In the genomic region with DNA sequence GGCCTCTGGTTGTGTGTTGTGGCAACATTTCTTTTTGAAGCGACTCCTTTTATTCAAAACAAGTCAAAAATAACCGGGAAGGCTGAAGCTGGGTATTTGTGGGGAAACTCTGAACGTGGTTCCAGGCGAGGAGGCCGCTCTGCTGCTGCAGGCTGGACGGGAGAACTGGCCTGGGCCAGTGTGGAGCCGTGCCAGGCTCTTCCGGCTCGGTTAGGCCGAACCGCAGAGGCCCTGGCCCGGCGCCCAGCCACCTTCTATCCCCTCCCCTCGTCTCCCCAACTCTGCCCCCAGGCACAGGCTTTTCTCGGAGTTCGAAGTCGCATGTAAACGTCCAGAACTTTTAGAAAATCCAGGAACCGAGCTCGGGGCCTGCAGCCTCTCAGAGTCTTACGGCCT, we compare ENCODE assay signal across 10 cellular contexts. TPM values are rescaled to one million over a fixed set of nuclear protein-coding genes. Genes with fewer than 3 reads are reported as not detected.
DNase-seq lines count a peak whose midpoint lies in the region; ATAC-seq and TF ChIP-seq lines count a peak whose summit lies in the region.
"Had no signal": no experiment of that assay in that cellular context is flagged by ENCODE, and none has a peak within 500 bp of the region (broad histone marks: within the 10 kb centered on the region; RNA-seq: fewer than 3 reads in every experiment).

No MANE protein-coding gene starts in this region.

- peak overlapping the region; percentile 88 for H3K4me2 ChIP-seq in DOHH2 (ENCODE audit: low read length)
- peak overlapping the region; percentile 91 for H3K4me2 ChIP-seq in KMS-11

- TF ChIP-seq CTCF in DOHH2 (IDR thresholded peaks at IDR 0.05; ENCODE audit: low read depth, low read length, poor library complexity, severe bottlenecking) = no peak
- no peak for TF ChIP-seq CTCF in KMS-11 (conservative IDR thresholded peaks at IDR 0.05; ENCODE audit: low read depth, low read length)
- TF ChIP-seq CTCF in body of pancreas (IDR thresholded peaks at IDR 0.05) = no peak
- TF ChIP-seq CTCF in neural crest cell (conservative IDR thresholded peaks at IDR 0.05) = no peak
- no peak for TF ChIP-seq CTCF in testis (IDR thresholded peaks at IDR 0.05)

- H3K9me2 ChIP-seq in DOHH2 (replicated peaks; ENCODE audit: control insufficient read depth, low read length) = no peaks in the 10 kb centered on the region

- H3K27me3 Mint-ChIP-seq in neural crest cell (ENCODE audit: low read depth) = peaks cover 45% of the 10 kb centered on the region

- H3K27me3 ChIP-seq in DOHH2 (ENCODE audit: control insufficient read depth, low read length) (no peaks in the 10 kb centered on the region), KMS-11 (ENCODE audit: insufficient read depth, low read depth) (no peaks in the 10 kb centered on the region), body of pancreas (no peaks in the 10 kb centered on the region), testis (no peaks in the 10 kb centered on the region)

- ATAC-seq in body of pancreas (no peak), GM18520 (IDR thresholded peaks at IDR 0.05; ENCODE audit: unreplicated experiment) (no peak)

- H3K27ac Mint-ChIP-seq in neural crest cell (ENCODE audit: unreplicated experiment) = no peak overlapping the region

- TF ChIP-seq POLR2A in body of pancreas (IDR thresholded peaks at IDR 0.05) = no peak
- no peak for TF ChIP-seq POLR2A in testis (IDR thresholded peaks at IDR 0.05)

- DNase-seq in body of pancreas (peak in 2 of 4 donors; percentile 35 to 41), neural crest cell (ENCODE audit: low read depth, low spot score) (no peak), NCI-H748 (lab: John Stamatoyannopoulos, UW; ENCODE audit: unreplicated experiment) (no peak), testis (no peak), SK-N-DZ (ENCODE audit: low spot score) (no peak)
- DNase-seq: activated CD4-positive, CD25-positive, alpha-beta regulatory T cell; effector CD4-positive, alpha-beta T cell had no signal

- H2AFZ ChIP-seq in KMS-11 (ENCODE audit: low read depth) = no peak overlapping the region

- H3K36me3 Mint-ChIP-seq in neural crest cell (ENCODE audit: low read depth) = peaks cover 2% of the 10 kb centered on the region

- H3K36me3 ChIP-seq in DOHH2 (ENCODE audit: control insufficient read depth, low read length) (no peaks in the 10 kb centered on the region), KMS-11 (ENCODE audit: insufficient read depth) (no peaks in the 10 kb centered on the region), body of pancreas (replicated peaks in 1 of 2; ENCODE audit: insufficient read depth in 1 of 2, low read depth in 2 of 2) (no peaks in the 10 kb centered on the region), testis (ENCODE audit: low read depth, missing control alignments) (no peaks in the 10 kb centered on the region)

- peaks cover 43% of the 10 kb centered on the region for H3K4me1 Mint-ChIP-seq in neural crest cell

- H4K20me1 ChIP-seq in DOHH2 (ENCODE audit: control insufficient read depth, insufficient read depth, low read depth, low read length) = peaks cover 4% of the 10 kb centered on the region
- H4K20me1 ChIP-seq in KMS-11 (ENCODE audit: insufficient read depth) = peaks cover 3% of the 10 kb centered on the region; the same call in 1 of the 2 replicates

- intact Hi-C loops in body of pancreas (cut with DNase I) (no loop called here), testis (cut with DNase I; ENCODE audit: low total_unique reads) (no loop called here)

- peaks cover 20% of the 10 kb centered on the region for H3F3A ChIP-seq in DOHH2 (ENCODE audit: control insufficient read depth, insufficient read depth)

- H3K9me3 ChIP-seq in DOHH2 (ENCODE audit: control insufficient read depth, insufficient read depth, low read length) (no peaks in the 10 kb centered on the region), body of pancreas (no peaks in the 10 kb centered on the region), testis (no peaks in the 10 kb centered on the region)

- H3K4me1 ChIP-seq in DOHH2 (ENCODE audit: control insufficient read depth, low read length) (peaks cover 56% of the 10 kb centered on the region), KMS-11 (ENCODE audit: low read depth, poor library complexity, severe bottlenecking) (peaks cover 42% of the 10 kb centered on the region), body of pancreas (peaks cover 24% of the 10 kb centered on the region), testis (peaks cover 8% of the 10 kb centered on the region)

- peak overlapping the region; percentile 90 for H3K9ac ChIP-seq in KMS-11

- H3K4me3 ChIP-seq in DOHH2 (ENCODE audit: low read length) (peak overlapping the region; percentile 80), KMS-11 (IDR thresholded peaks at IDR 0.05; ENCODE audit: insufficient read depth, low read depth, low read length) (no peak overlapping the region), body of pancreas (no peak overlapping the region), testis (no peak overlapping the region)

- no peaks in the 10 kb centered on the region for H3K9me3 Mint-ChIP-seq in neural crest cell

- H3K79me2 ChIP-seq in DOHH2 (ENCODE audit: control insufficient read depth, low read length) (peaks cover 28% of the 10 kb centered on the region), KMS-11 (ENCODE audit: insufficient read depth, low read depth) (peaks cover 42% of the 10 kb centered on the region)

- peak overlapping the region; percentile 90 for H3K4me3 Mint-ChIP-seq in neural crest cell

- WGBS in body of pancreas, 2 donors = 23 to 37% methylated on average over 5 to 15 of the region's 21 CpGs
- WGBS in testis, 2 donors = 11 to 22% methylated on average over 6 to 21 of the region's 21 CpGs

- H3K27ac ChIP-seq in DOHH2 (ENCODE audit: low read depth, low read length) (peak overlapping the region; percentile 99), KMS-11 (peak overlapping the region; percentile 95), body of pancreas (peak overlapping the region in 3 of 4 donors; percentile 89 to 94 (median 90)), testis (no peak overlapping the region)

RNA-seq across cellular contexts. Expression of a gene that starts 2.4 kb away (rescaled TPM):
- total RNA-seq in body of pancreas (10 to 100 TPM; 13.2 to 23.6 TPM), neural crest cell (33.2 and 41.1 TPM in 2 replicates), testis (10 to 100 TPM; 46.8 to 69.6 TPM)
- 26.4 TPM for polyA plus RNA-seq in testis (ENCODE audit: insufficient read depth, low read depth, low replicate concordance)
- 54.9 and 65.2 TPM in 2 replicates for polyA plus RNA-seq in SK-N-DZ (2014; cell fraction: cytosol; rRNA removed)
- 40.2 and 73.5 TPM in 2 replicates for polyA plus RNA-seq in SK-N-DZ (2014; cell fraction: nucleus; rRNA removed)

Comparison
In these comparisons a context has a peak if more than half of its experiments do, and no peak if none do; other contexts are left out.
1. H3K27ac ChIP-seq: peak in DOHH2 (single experiment), KMS-11 (single experiment) and body of pancreas (3 of 4); none in testis (0 of 2).